2 cellular contexts compared by ENCODE assay signal in the genomic region with DNA sequence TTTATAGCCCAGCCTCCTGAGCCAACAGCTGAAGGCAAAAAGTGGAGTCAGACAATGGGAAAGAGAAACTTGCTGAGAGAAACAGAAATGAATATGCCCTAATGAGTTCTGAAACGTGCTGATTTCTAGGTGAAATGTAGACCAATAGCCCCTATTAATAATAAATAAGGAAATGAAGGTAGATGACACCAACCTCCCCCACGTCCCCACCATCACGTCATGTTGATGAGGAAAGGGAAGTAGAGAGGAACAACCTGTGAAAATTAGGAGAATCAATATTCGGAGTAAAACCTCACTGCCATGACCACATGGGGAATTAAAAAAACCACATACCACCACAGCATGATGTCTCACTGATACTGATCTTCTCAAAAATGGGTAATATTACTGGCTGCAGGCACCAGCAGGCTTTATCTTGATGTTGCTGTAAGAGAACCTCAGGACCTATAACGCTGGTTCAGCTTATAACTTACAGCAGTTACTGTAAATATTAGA.
TF ChIP-seq lines count a peak whose summit lies in the region.

No MANE protein-coding gene starts in this region.

TF ChIP-seq in WTC11, 78 proteins besides CTCF, POLR2A, EP300 and RAD21 (continued from another document):
- TF ChIP-seq, protein P1, sequence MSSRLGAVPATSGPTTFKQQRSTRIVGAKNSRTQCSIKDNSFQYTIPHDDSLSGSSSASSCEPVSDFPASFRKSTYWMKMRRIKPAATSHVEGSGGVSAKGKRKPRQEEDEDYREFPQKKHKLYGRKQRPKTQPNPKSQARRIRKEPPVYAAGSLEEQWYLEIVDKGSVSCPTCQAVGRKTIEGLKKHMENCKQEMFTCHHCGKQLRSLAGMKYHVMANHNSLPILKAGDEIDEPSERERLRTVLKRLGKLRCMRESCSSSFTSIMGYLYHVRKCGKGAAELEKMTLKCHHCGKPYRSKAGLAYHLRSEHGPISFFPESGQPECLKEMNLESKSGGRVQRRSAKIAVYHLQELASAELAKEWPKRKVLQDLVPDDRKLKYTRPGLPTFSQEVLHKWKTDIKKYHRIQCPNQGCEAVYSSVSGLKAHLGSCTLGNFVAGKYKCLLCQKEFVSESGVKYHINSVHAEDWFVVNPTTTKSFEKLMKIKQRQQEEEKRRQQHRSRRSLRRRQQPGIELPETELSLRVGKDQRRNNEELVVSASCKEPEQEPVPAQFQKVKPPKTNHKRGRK (CRISPR knock-in tag; IDR thresholded peaks at IDR 0.05; ENCODE audit: borderline replicate concordance), result no peak

TF ChIP-seq in GM23338, 12 proteins besides CTCF, POLR2A, EP300 and RAD21:
- TF ChIP-seq ZNF462 (CRISPR knock-in tag; IDR thresholded peaks at IDR 0.05), result no peak
- no peak for TF ChIP-seq ZNF114 (CRISPR knock-in tag; IDR thresholded peaks at IDR 0.05)
- no peak for TF ChIP-seq NANOG (IDR thresholded peaks at IDR 0.05; ENCODE audit: borderline replicate concordance)
- TF ChIP-seq EZH2phosphoT487 (IDR thresholded peaks at IDR 0.05; ENCODE audit: unreplicated experiment), result no peak
- TF ChIP-seq, protein P2, sequence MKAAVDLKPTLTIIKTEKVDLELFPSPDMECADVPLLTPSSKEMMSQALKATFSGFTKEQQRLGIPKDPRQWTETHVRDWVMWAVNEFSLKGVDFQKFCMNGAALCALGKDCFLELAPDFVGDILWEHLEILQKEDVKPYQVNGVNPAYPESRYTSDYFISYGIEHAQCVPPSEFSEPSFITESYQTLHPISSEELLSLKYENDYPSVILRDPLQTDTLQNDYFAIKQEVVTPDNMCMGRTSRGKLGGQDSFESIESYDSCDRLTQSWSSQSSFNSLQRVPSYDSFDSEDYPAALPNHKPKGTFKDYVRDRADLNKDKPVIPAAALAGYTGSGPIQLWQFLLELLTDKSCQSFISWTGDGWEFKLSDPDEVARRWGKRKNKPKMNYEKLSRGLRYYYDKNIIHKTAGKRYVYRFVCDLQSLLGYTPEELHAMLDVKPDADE (IDR thresholded peaks at IDR 0.05), result no peak
- no peak for TF ChIP-seq ZNF331 (CRISPR knock-in tag; IDR thresholded peaks at IDR 0.05; ENCODE audit: low read depth)
- TF ChIP-seq STAT1 (IDR thresholded peaks at IDR 0.05; ENCODE audit: unreplicated experiment), result no peak
- TF ChIP-seq CREB1 (CRISPR knock-in tag; IDR thresholded peaks at IDR 0.05; ENCODE audit: low read depth), result no peak
- no peak for TF ChIP-seq POLR2AphosphoS5 (IDR thresholded peaks at IDR 0.05; ENCODE audit: low read depth)
- TF ChIP-seq REST (IDR thresholded peaks at IDR 0.05; ENCODE audit: unreplicated experiment), result no peak
- TF ChIP-seq EZH2 (IDR thresholded peaks at IDR 0.05; ENCODE audit: low read depth, unreplicated experiment), result no peak
- no peak for TF ChIP-seq JUNB (IDR thresholded peaks at IDR 0.05; ENCODE audit: unreplicated experiment)
